ENCODE assay signal across 12 cellular contexts in the genomic region with DNA sequence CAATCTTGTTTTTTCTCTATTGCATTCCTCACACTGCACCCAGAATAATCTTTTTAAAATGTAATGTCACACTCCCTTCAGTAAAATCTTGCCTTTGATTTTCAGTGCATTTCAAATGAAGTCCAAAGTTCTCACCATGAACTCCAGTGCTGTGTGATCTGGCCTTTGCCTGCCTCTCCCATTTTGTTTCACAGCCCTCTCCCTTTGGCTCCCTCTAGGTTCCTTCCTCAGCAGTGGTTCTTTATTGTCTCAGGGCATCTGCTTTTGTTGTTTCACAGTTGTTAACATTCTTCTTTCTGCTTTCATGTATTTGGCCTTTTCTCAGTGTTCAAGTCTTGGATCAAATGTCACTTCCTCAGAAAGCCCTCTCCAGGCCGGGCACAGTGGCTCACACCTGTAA.
A peak's percentile ranks its signal among the peaks of the same experiment; 100 is the strongest.
DNase-seq lines count a peak whose midpoint lies in the region; ATAC-seq and TF ChIP-seq lines count a peak whose summit lies in the region.
"Had no signal": no experiment of that assay in that cellular context is flagged by ENCODE, and none has a peak within 500 bp of the region (broad histone marks: within the 10 kb centered on the region; RNA-seq: fewer than 3 reads in every experiment).

No MANE protein-coding gene starts in this region.

- POLR2A ChIA-PET in AG04450 (lab: Yijun Ruan, JAX) = no interaction called here
- POLR2A ChIA-PET in HCT116 (lab: Charles Lee) = no interaction called here
- POLR2A ChIA-PET in CD4-positive, alpha-beta T cell (lab: Charles Lee) = no interaction called here

- H3K9ac ChIP-seq in HCT116 (ENCODE audit: low read length) = no peak overlapping the region
- H3K9ac ChIP-seq: BLaER1 had no signal

- H3K4me3 Mint-ChIP-seq in activated naive CD8-positive, alpha-beta T cell treated with anti-CD3 and anti-CD28 coated beads for 36 hours = no peak overlapping the region
- no peak overlapping the region for H3K4me3 Mint-ChIP-seq in CD4-positive, alpha-beta T cell

- H2AFZ ChIP-seq in HCT116 (ENCODE audit: low read depth, low read length, poor library complexity, severe bottlenecking) = peak overlapping the region; percentile 88

- H3K27me3 ChIP-seq in AG04450 (ENCODE audit: control insufficient read depth, insufficient read depth, low read length) (no peaks in the 10 kb centered on the region), HCT116 (ENCODE audit: insufficient read depth, low read length) (no peaks in the 10 kb centered on the region)
- no peaks in the 10 kb centered on the region for H3K27me3 ChIP-seq in CD4-positive, alpha-beta T cell (ENCODE audit: control insufficient read depth, insufficient read depth, low read length)
- H3K27me3 ChIP-seq: BLaER1 had no signal

- H3K27ac ChIP-seq in AG04450 (ENCODE audit: low read depth, low read length) = no peak overlapping the region
- H3K27ac ChIP-seq in HCT116 (ENCODE audit: low read depth, low read length) = no peak overlapping the region
- H3K27ac ChIP-seq in CD4-positive, alpha-beta T cell (ENCODE audit: low read depth, low read length) = no peak overlapping the region
- H3K27ac ChIP-seq: BLaER1 had no signal

- DNase-seq in AG04450 (ENCODE audit: low read depth, low spot score) (no peak), HCT116 (ENCODE audit: low read depth, low spot score) (no peak), left lobe of liver (ENCODE audit: low spot score) (no peak), GM19238 (ENCODE audit: insufficient read length, low spot score) (no peak)
- no peak for DNase-seq in activated naive CD8-positive, alpha-beta T cell treated with anti-CD3 and anti-CD28 coated beads for 36 hours
- no peak for DNase-seq in CD4-positive, alpha-beta T cell
- DNase-seq: aorta, NCI-H446, SW 1271 had no signal

- ATAC-seq in HCT116 = peak; percentile 67; the same call in 1 of the 2 replicates
- ATAC-seq in left lobe of liver = peak; percentile 91
- no peak for ATAC-seq in CD4-positive, alpha-beta T cell (ENCODE audit: poor library complexity)
- ATAC-seq in GM21786 (IDR thresholded peaks at IDR 0.05; ENCODE audit: unreplicated experiment) = no peak
- ATAC-seq in HG03342 (IDR thresholded peaks at IDR 0.05; ENCODE audit: unreplicated experiment) = no peak

- RAD21 ChIA-PET in HCT116 (lab: Charles Lee; ENCODE audit: low non-redundant PET in 1 of 2, low total read pairs in 2 of 2, uncharacterized antibody in 2 of 2, unreplicated experiment in 2 of 2) = no interaction called here

- H3K9me3 ChIP-seq in AG04450 (ENCODE audit: control insufficient read depth, insufficient read depth, low read length) (no peaks in the 10 kb centered on the region), HCT116 (ENCODE audit: control insufficient read depth in 1 of 2, insufficient read depth in 1 of 2, low read depth in 1 of 2, low read length in 2 of 2) (no peaks in the 10 kb centered on the region)
- H3K9me3 ChIP-seq in CD4-positive, alpha-beta T cell (ENCODE audit: control insufficient read depth, low read length) = no peaks in the 10 kb centered on the region
- H3K9me3 ChIP-seq: BLaER1 had no signal

- intact Hi-C loops in HCT116 (cut with micrococcal nuclease) = no loop called here
- intact Hi-C loops in CD4-positive, alpha-beta T cell (cut with DNase I, micrococcal nuclease) = loop anchor here in 1 of 2 experiments (5.0 kb wide), 1 partner anchor 46 kb away; no protein-coding TSS in a partner anchor

- no peaks in the 10 kb centered on the region for H3K79me2 ChIP-seq in HCT116 (ENCODE audit: insufficient read depth, low read length)

- H3K9me2 ChIP-seq in HCT116 (ENCODE audit: insufficient read depth) = no peaks in the 10 kb centered on the region

- no peaks in the 10 kb centered on the region for H3K36me3 Mint-ChIP-seq in activated naive CD8-positive, alpha-beta T cell treated with anti-CD3 and anti-CD28 coated beads for 36 hours
- H3K36me3 Mint-ChIP-seq in CD4-positive, alpha-beta T cell (ENCODE audit: low read depth) = no peaks in the 10 kb centered on the region

- H3K4me1 ChIP-seq in HCT116 (ENCODE audit: control insufficient read depth in 1 of 2, insufficient read depth in 2 of 2, low read length in 2 of 2) = peaks cover 0 to 6% of the 10 kb centered on the region in 2 experiments; a peak in 1 of 4 replicates

- H3K27me3 Mint-ChIP-seq in activated naive CD8-positive, alpha-beta T cell treated with anti-CD3 and anti-CD28 coated beads for 36 hours = no peaks in the 10 kb centered on the region
- no peaks in the 10 kb centered on the region for H3K27me3 Mint-ChIP-seq in CD4-positive, alpha-beta T cell

- H3K36me3 ChIP-seq in HCT116 (ENCODE audit: control insufficient read depth in 1 of 2, insufficient read depth in 2 of 2, low read length in 2 of 2) = no peaks in the 10 kb centered on the region
- H3K36me3 ChIP-seq: BLaER1 had no signal

- peaks cover 3% of the 10 kb centered on the region for H3K9me3 Mint-ChIP-seq in activated naive CD8-positive, alpha-beta T cell treated with anti-CD3 and anti-CD28 coated beads for 36 hours
- H3K9me3 Mint-ChIP-seq in CD4-positive, alpha-beta T cell = peaks cover 2% of the 10 kb centered on the region

- TF ChIP-seq CTCF in AG04450 (IDR thresholded peaks at IDR 0.05; ENCODE audit: low read depth, low read length) (peak; percentile 29), HCT116 (IDR thresholded peaks at IDR 0.05 in 2 of 3, conservative IDR thresholded peaks at IDR 0.05 in 1 of 3; ENCODE audit: borderline replicate concordance in 1 of 3, insufficient read depth in 1 of 3, low read depth in 2 of 3, low read length in 2 of 3) (peak in 2 of 3 experiments; percentile 8 to 19; a peak in 1 of 6 replicates)
- TF ChIP-seq CTCF in CD4-positive, alpha-beta T cell (IDR thresholded peaks at IDR 0.05) = no peak

- peaks cover 13% of the 10 kb centered on the region for H3K4me1 Mint-ChIP-seq in activated naive CD8-positive, alpha-beta T cell treated with anti-CD3 and anti-CD28 coated beads for 36 hours
- H3K4me1 Mint-ChIP-seq in CD4-positive, alpha-beta T cell (ENCODE audit: low read depth) = peaks cover 20% of the 10 kb centered on the region

- CTCF ChIA-PET in AG04450 (lab: Charles Lee) = no interaction called here
- CTCF ChIA-PET in HCT116 (lab: Charles Lee) = interaction anchor here (0.7 kb wide), 1 partner anchor 9 kb away, joined by 3 read pairs; no protein-coding TSS in a partner anchor
- CTCF ChIA-PET in CD4-positive, alpha-beta T cell (lab: Charles Lee) = no interaction called here

- H3K27ac Mint-ChIP-seq in activated naive CD8-positive, alpha-beta T cell treated with anti-CD3 and anti-CD28 coated beads for 36 hours = peak overlapping the region; percentile 3
- no peak overlapping the region for H3K27ac Mint-ChIP-seq in CD4-positive, alpha-beta T cell

- no TSS peak for BruUV-seq in HCT116 (replicated peaks; lab: Mats Ljungman, UMichigan)

- TF ChIP-seq POLR2A in HCT116 (IDR thresholded peaks at IDR 0.05; ENCODE audit: borderline replicate concordance, extremely low read depth, insufficient read depth, insufficient read length) = no peak

- no peaks in the 10 kb centered on the region for H4K20me1 ChIP-seq in HCT116 (ENCODE audit: insufficient read depth)
- H4K20me1 ChIP-seq: BLaER1 had no signal

- H3K4me2 ChIP-seq in HCT116 (ENCODE audit: low read length) = no peak overlapping the region
- H3K4me2 ChIP-seq: BLaER1 had no signal

- no peak overlapping the region for H3K4me3 ChIP-seq in AG04450 (ENCODE audit: low read depth, low read length)
- H3K4me3 ChIP-seq in HCT116 (replicated peaks in 1 of 2; ENCODE audit: low read depth in 1 of 2, low read length in 2 of 2) = no peak overlapping the region
- H3K4me3 ChIP-seq: BLaER1 had no signal

- peak; percentile 44 for TF ChIP-seq RAD21 in HCT116 (IDR thresholded peaks at IDR 0.05; ENCODE audit: low read depth)

TF ChIP-seq in HCT116, 20 proteins besides CTCF, POLR2A, EP300 and RAD21:
- TF ChIP-seq YY1 (IDR thresholded peaks at IDR 0.05; ENCODE audit: extremely low read depth, insufficient replicate concordance, low read depth, low read length) = no peak
- TF ChIP-seq EZH2phosphoT487 (IDR thresholded peaks at IDR 0.05; ENCODE audit: borderline replicate concordance) = no peak
- no peak for TF ChIP-seq SIN3A (IDR thresholded peaks at IDR 0.05; ENCODE audit: low read depth)
- TF ChIP-seq, protein P1, sequence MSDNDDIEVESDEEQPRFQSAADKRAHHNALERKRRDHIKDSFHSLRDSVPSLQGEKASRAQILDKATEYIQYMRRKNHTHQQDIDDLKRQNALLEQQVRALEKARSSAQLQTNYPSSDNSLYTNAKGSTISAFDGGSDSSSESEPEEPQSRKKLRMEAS (IDR thresholded peaks at IDR 0.05) = no peak
- no peak for TF ChIP-seq JUND (IDR thresholded peaks at IDR 0.05)
- TF ChIP-seq EZH2 (IDR thresholded peaks at IDR 0.05) = no peak
- no peak for TF ChIP-seq ZFX (IDR thresholded peaks at IDR 0.05)
- TF ChIP-seq CEBPB (IDR thresholded peaks at IDR 0.05; ENCODE audit: low read depth) = no peak

Comparison
In these comparisons a context has a peak if more than half of its experiments do, and no peak if none do; other contexts are left out.
1. ATAC-seq: peak in HCT116 (single experiment) and left lobe of liver (single experiment); none in CD4-positive, alpha-beta T cell (single experiment), GM21786 (single experiment) and HG03342 (single experiment).